ENCODE assay signal across 10 cellular contexts in the genomic region with DNA sequence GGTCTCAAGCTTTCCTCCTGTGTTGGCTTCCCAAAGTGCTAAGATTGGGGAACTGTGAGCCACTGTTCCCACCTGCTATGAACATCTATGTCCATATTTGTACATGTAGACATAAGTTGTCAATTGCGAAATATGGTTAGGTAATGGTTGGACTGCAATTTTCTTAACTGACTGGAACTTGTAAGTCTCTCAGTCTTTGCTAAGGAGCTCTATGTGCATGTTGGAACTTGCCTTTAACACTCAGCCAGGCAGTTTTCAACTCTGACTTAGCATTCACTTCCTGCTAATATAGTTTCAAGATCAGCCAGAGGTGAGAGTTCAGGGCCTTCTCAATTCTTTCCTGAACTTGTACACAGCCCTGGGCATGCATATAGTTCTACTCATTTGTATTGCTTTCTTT. TPM values are rescaled to one million over a fixed set of nuclear protein-coding genes. Genes with fewer than 3 reads are reported as not detected.
A peak's percentile ranks its signal among the peaks of the same experiment; 100 is the strongest.
DNase-seq lines count a peak whose midpoint lies in the region; ATAC-seq, FAIRE-seq and TF ChIP-seq lines count a peak whose summit lies in the region.
"Had no signal": no experiment of that assay in that cellular context is flagged by ENCODE, and none has a peak within 500 bp of the region (broad histone marks: within the 10 kb centered on the region; RNA-seq: fewer than 3 reads in every experiment).

No MANE protein-coding gene starts in this region.

- H3K4me1 ChIP-seq in K562 (replicated peaks in 1 of 2; ENCODE audit: control insufficient read depth in 2 of 2, insufficient read depth in 2 of 2, low read length in 2 of 2) (0 out of 5 replicates have a peak, but pooled peaks cover 0 to 2% of the 10 kb centered on the region in 2 experiments), aorta (ENCODE audit: control insufficient read depth in 1 of 2, insufficient read depth in 2 of 2, low read length in 2 of 2) (no peaks in the 10 kb centered on the region)

- no peak overlapping the region for H3K4me3 Mint-ChIP-seq in natural killer cell treated with Interleukin-12 subunit alpha and Interleukin-12 subunit beta and Interleukin-15 and Interleukin-18, amount 100 ng/mL, for 72 hours
- no peak overlapping the region for H3K4me3 Mint-ChIP-seq in natural killer cell

- TF ChIP-seq POLR2A in K562 (conservative IDR thresholded peaks at IDR 0.05) = no peak

- H3K9me3 Mint-ChIP-seq in natural killer cell treated with Interleukin-12 subunit alpha and Interleukin-12 subunit beta and Interleukin-15 and Interleukin-18, amount 100 ng/mL, for 72 hours = no peaks in the 10 kb centered on the region
- no peaks in the 10 kb centered on the region for H3K9me3 Mint-ChIP-seq in natural killer cell

- no peak overlapping the region for H3K9ac ChIP-seq in K562 (ENCODE audit: insufficient read depth in 1 of 2, low read depth in 2 of 2, low read length in 2 of 2)

- peak; percentile 37 for FAIRE-seq in K562 (lab: Jason Lieb, UNC)

- H3K27ac Mint-ChIP-seq in natural killer cell treated with Interleukin-12 subunit alpha and Interleukin-12 subunit beta and Interleukin-15 and Interleukin-18, amount 100 ng/mL, for 72 hours = no peak overlapping the region
- H3K27ac Mint-ChIP-seq in natural killer cell = no peak overlapping the region

- H3K9me3 ChIP-seq in K562 (replicated peaks; ENCODE audit: control insufficient read depth, insufficient read depth, low read depth, low read length) (no peaks in the 10 kb centered on the region), aorta (ENCODE audit: control insufficient read depth, low read length) (peaks cover 3% of the 10 kb centered on the region)

- no TSS peak for BruUV-seq in K562 (replicated peaks; lab: Mats Ljungman, UMichigan)

- H2AFZ ChIP-seq in K562 (ENCODE audit: low read depth, low read length) = no peak overlapping the region

- in situ Hi-C loops in K562 (cut with MboI) = no loop called here

- H3K4me2 ChIP-seq in K562 (ENCODE audit: insufficient read depth, low read length) = no peak overlapping the region

- H3K9me1 ChIP-seq in K562 (ENCODE audit: control insufficient read depth, insufficient read depth, low read length) = no peaks in the 10 kb centered on the region

- no peaks in the 10 kb centered on the region for H4K20me1 ChIP-seq in K562 (replicated peaks; ENCODE audit: control insufficient read depth, insufficient read depth, low read length)

- no peak for TF ChIP-seq EP300 in K562 (IDR thresholded peaks at IDR 0.05; ENCODE audit: low read length)

- intact Hi-C loops in natural killer cell (cut with micrococcal nuclease) = no loop called here
- intact Hi-C loops in K562 (cut with micrococcal nuclease) = no loop called here
- intact Hi-C loops in aorta (cut with DNase I) = no loop called here
- intact Hi-C loops in posterior cingulate gyrus (cut with DNase I) = no loop called here

- H3K79me2 ChIP-seq in K562 (ENCODE audit: control insufficient read depth, insufficient read depth, low read length) = no peaks in the 10 kb centered on the region

- CTCF ChIA-PET in K562 (lab: Yijun Ruan, JAX; ENCODE audit: low intra/inter-chr PET ratio) = no interaction called here

- H3K4me3 ChIP-seq in K562 (no peak overlapping the region), aorta (ENCODE audit: low read length in 2 of 2) (no peak overlapping the region)

- H3K27me3 ChIP-seq in K562 (ENCODE audit: control insufficient read depth in 2 of 2, insufficient read depth in 2 of 2, low read length in 2 of 2) (no peaks in the 10 kb centered on the region), aorta (ENCODE audit: control insufficient read depth in 1 of 2, insufficient read depth in 2 of 2, low read length in 1 of 2) (no peaks in the 10 kb centered on the region)

- TF ChIP-seq CTCF in natural killer cell (IDR thresholded peaks at IDR 0.05) (no peak), K562 (IDR thresholded peaks at IDR 0.05 in 2 of 3, conservative IDR thresholded peaks at IDR 0.05 in 1 of 3; ENCODE audit: insufficient read depth in 2 of 3, low read depth in 1 of 3, low read length in 3 of 3) (no peak)

- no peak for TF ChIP-seq RAD21 in K562 (CRISPR knock-in tag; conservative IDR thresholded peaks at IDR 0.05 in 1 of 2, IDR thresholded peaks at IDR 0.05 in 1 of 2)

- peaks cover 2 to 15% of the 10 kb centered on the region in 2 donors for H3K27me3 Mint-ChIP-seq in natural killer cell treated with Interleukin-12 subunit alpha and Interleukin-12 subunit beta and Interleukin-15 and Interleukin-18, amount 100 ng/mL, for 72 hours
- H3K27me3 Mint-ChIP-seq in natural killer cell (ENCODE audit: low read depth in 2 of 2) = peaks cover 0 to 2% of the 10 kb centered on the region in 2 donors

- H3K4me1 Mint-ChIP-seq in natural killer cell treated with Interleukin-12 subunit alpha and Interleukin-12 subunit beta and Interleukin-15 and Interleukin-18, amount 100 ng/mL, for 72 hours (ENCODE audit: low read depth in 2 of 2) = no peaks in the 10 kb centered on the region
- no peaks in the 10 kb centered on the region for H3K4me1 Mint-ChIP-seq in natural killer cell

- no peaks in the 10 kb centered on the region for H3K36me3 Mint-ChIP-seq in natural killer cell treated with Interleukin-12 subunit alpha and Interleukin-12 subunit beta and Interleukin-15 and Interleukin-18, amount 100 ng/mL, for 72 hours
- no peaks in the 10 kb centered on the region for H3K36me3 Mint-ChIP-seq in natural killer cell

- peak; percentile 65 to 67 for ATAC-seq in natural killer cell treated with Interleukin-12 subunit alpha and Interleukin-12 subunit beta and Interleukin-15 and Interleukin-18, amount 100 ng/mL, for 72 hours
- ATAC-seq in natural killer cell (no peak), HG03460 (IDR thresholded peaks at IDR 0.05; ENCODE audit: unreplicated experiment) (peak; percentile 29), K562 (no peak), aorta (ENCODE audit: low FRiP score) (no peak)

- DNase-seq in natural killer cell treated with Interleukin-12 subunit alpha and Interleukin-12 subunit beta and Interleukin-15 and Interleukin-18, amount 100 ng/mL, for 72 hours (ENCODE audit: low spot score) = no peak
- DNase-seq in natural killer cell (no peak), K562 (ENCODE audit: extremely low read depth in 1 of 4, low spot score in 3 of 4) (no peak), aorta (no peak), posterior cingulate gyrus (no peak), NCI-H2171 treated with DMSO at 0.1 percent for 48 hours (lab: John Stamatoyannopoulos, UW) (no peak), DMS114 treated with DMSO at 0.1 percent for 48 hours (lab: John Stamatoyannopoulos, UW; ENCODE audit: unreplicated experiment) (no peak)
- DNase-seq: Calu3, NCI-H774 had no signal

- 29% methylated on average over 1 of the region's 1 CpG for WGBS in K562 (ENCODE audit: insufficient coverage, low coverage, missing lambda C conversion rate)
- WGBS in aorta, 2 donors = 93 to 94% methylated on average over 1 of the region's 1 CpG

- POLR2A ChIA-PET in K562 (lab: Yijun Ruan, JAX) = interaction anchor here (0.7 kb wide), 1 partner anchor 11 kb away, joined by 3 read pairs; no protein-coding TSS in a partner anchor

- H3K36me3 ChIP-seq in K562 (ENCODE audit: control insufficient read depth, insufficient read depth, low read length) (no peaks in the 10 kb centered on the region), aorta (ENCODE audit: control insufficient read depth in 1 of 2, insufficient read depth in 2 of 2, low read length in 1 of 2) (no peaks in the 10 kb centered on the region)

- H3K27ac ChIP-seq in K562 (ENCODE audit: extremely low read depth, low read depth, low read length) (no peak overlapping the region), aorta (ENCODE audit: low read depth in 1 of 2, low read length in 2 of 2) (no peak overlapping the region)

TF ChIP-seq in K562, 482 proteins besides CTCF, POLR2A, EP300 and RAD21 (continues in another document):
- TF ChIP-seq, protein P1, sequence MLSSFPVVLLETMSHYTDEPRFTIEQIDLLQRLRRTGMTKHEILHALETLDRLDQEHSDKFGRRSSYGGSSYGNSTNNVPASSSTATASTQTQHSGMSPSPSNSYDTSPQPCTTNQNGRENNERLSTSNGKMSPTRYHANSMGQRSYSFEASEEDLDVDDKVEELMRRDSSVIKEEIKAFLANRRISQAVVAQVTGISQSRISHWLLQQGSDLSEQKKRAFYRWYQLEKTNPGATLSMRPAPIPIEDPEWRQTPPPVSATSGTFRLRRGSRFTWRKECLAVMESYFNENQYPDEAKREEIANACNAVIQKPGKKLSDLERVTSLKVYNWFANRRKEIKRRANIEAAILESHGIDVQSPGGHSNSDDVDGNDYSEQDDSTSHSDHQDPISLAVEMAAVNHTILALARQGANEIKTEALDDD (IDR thresholded peaks at IDR 0.05) = no peak

RNA-seq across cellular contexts. Expression of a gene that starts 44.5 kb away (rescaled TPM):
- 10 to 100 TPM; 12.1 to 23.8 TPM for total RNA-seq in natural killer cell treated with Interleukin-12 subunit alpha and Interleukin-12 subunit beta and Interleukin-15 and Interleukin-18, amount 100 ng/mL, for 72 hours
- 10 to 100 TPM; 15.0 to 20.0 (median 15.0) TPM for total RNA-seq in natural killer cell
- 2.8 and 26.6 TPM in 2 replicates for total RNA-seq in K562 (2011; cell fraction: chromatin; rRNA removed; ENCODE audit: low replicate concordance)
- 1.8 and 2.2 TPM in 2 replicates for total RNA-seq in K562 (2011; cell fraction: nucleolus; rRNA removed)
- 5.1 and 6.6 TPM in 2 replicates for total RNA-seq in K562 (2011; cell fraction: nucleoplasm; rRNA removed)
- total RNA-seq in K562 (2014; rRNA removed) = 5.7 and 7.5 TPM in 2 replicates
- total RNA-seq in K562 (2014; rRNA removed; fragmentation: Illumina TruSeq; extraction: Trizol) = 13.2 and 16.8 TPM in 2 replicates
- total RNA-seq in K562 (2015; rRNA removed; fragmentation: Illumina TruSeq; extraction: Trizol) = 17.1 and 17.3 TPM in 2 replicates
- 16.5 and 18.0 TPM in 2 replicates for total RNA-seq in K562 (2021)
- 4.4 and 5.4 TPM in 2 replicates for polyA plus RNA-seq in K562 (2011; rRNA removed)
- 0.45 and 1.1 TPM in 2 replicates for polyA plus RNA-seq in K562 (2011; cell fraction: cytosol; rRNA removed)
- 3.9 and 4.0 TPM in 2 replicates for polyA plus RNA-seq in K562 (2011; cell fraction: nucleus; rRNA removed)
- 6.1 TPM in 2 replicates for polyA plus RNA-seq in K562 (2012)
- 8.1 and 12.5 TPM in 2 replicates for polyA plus RNA-seq in K562 (2014; fragmentation: Illumina TruSeq; extraction: Trizol)
- polyA plus RNA-seq in K562 (2014; fragmentation: Nextera tagmentation; extraction: Ambion mirVana) = 1 to 10 TPM; 3.5 to 4.8 TPM
- polyA plus RNA-seq in K562 (2014; rRNA removed) = 4.0 and 5.5 TPM in 2 replicates
- 29.0 and 36.6 TPM in 2 replicates for polyA minus RNA-seq in K562 (2011; rRNA and poly(A)+ RNA removed)
- 15.2 and 15.7 TPM in 2 replicates for polyA minus RNA-seq in K562 (2011; cell fraction: cytosol; rRNA and poly(A)+ RNA removed)
- polyA minus RNA-seq in K562 (2011; cell fraction: nucleus; rRNA and poly(A)+ RNA removed) = 5.8 and 14.8 TPM in 2 replicates
- total RNA-seq in aorta = 10 to 100 TPM; 43.5 to 56.7 TPM
- 1 to 10 TPM; 5.3 to 5.7 TPM for polyA plus RNA-seq in aorta

Comparison
In these comparisons a context has a peak if more than half of its experiments do, and no peak if none do; other contexts are left out.
1. ATAC-seq: peak in natural killer cell treated with Interleukin-12 subunit alpha and Interleukin-12 subunit beta and Interleukin-15 and Interleukin-18, amount 100 ng/mL, for 72 hours (2 of 2) and HG03460 (single experiment); none in natural killer cell (0 of 3), K562 (single experiment) and aorta (single experiment).